Comparison of ENCODE assay signal across 15 cellular contexts in genomic region chr18:66156946-66157687, GRCh38.
DNase-seq lines count a peak whose midpoint lies in the region; ATAC-seq and TF ChIP-seq lines count a peak whose summit lies in the region.
"Had no signal": no experiment of that assay in that cellular context is flagged by ENCODE, and none has a peak within 500 bp of the region (broad histone marks: within the 10 kb centered on the region; RNA-seq: fewer than 3 reads in every experiment).

No MANE protein-coding gene starts in this region.

- no peaks in the 10 kb centered on the region for H4K20me1 ChIP-seq in OCI-LY3 (ENCODE audit: insufficient read depth, low read length)

- TF ChIP-seq CTCF in OCI-LY3 (IDR thresholded peaks at IDR 0.05; ENCODE audit: low read depth, low read length): no peak
- no peak for TF ChIP-seq CTCF in MCF 10A (IDR thresholded peaks at IDR 0.05; ENCODE audit: unreplicated experiment)

- H3K4me3 Mint-ChIP-seq in MCF 10A (ENCODE audit: unreplicated experiment): no peak overlapping the region
- H3K4me3 Mint-ChIP-seq: H9 had no signal

- ATAC-seq in GM18498 (IDR thresholded peaks at IDR 0.05; ENCODE audit: unreplicated experiment): peak; percentile 73
- peak; percentile 84 for ATAC-seq in HG02610 (IDR thresholded peaks at IDR 0.05; ENCODE audit: unreplicated experiment)
- peak; percentile 45 for ATAC-seq in HG03378 (IDR thresholded peaks at IDR 0.05; ENCODE audit: unreplicated experiment)
- ATAC-seq in Right ventricle myocardium inferior: no peak
- ATAC-seq: SK-N-SH treated with all-trans-retinoic acid at 6 μM for 48 hours had no signal

- no peaks in the 10 kb centered on the region for H3K4me1 Mint-ChIP-seq in MCF 10A (ENCODE audit: insufficient read depth, unreplicated experiment)
- H3K4me1 Mint-ChIP-seq: H9 had no signal

- DNase-seq in NCI-H146 treated with DMSO at 0.1 percent for 48 hours (lab: John Stamatoyannopoulos, UW; ENCODE audit: unreplicated experiment) (no peak), Right ventricle myocardium inferior (ENCODE audit: missing footprints) (no peak), DMS153 (lab: John Stamatoyannopoulos, UW) (no peak), MCF 10A (ENCODE audit: unreplicated experiment) (no peak)
- DNase-seq: C1 segment of cervical spinal cord, EL, H9, NCI-H1694, NCI-H345, PC-9 had no signal

- CTCF ChIA-PET in MCF 10A (lab: Yijun Ruan, JAX): interaction anchor here (0.6 kb wide), 2 partner anchors 20 to 83 kb away, joined by 4 to 8 read pairs; no protein-coding TSS in a partner anchor

- BruUV-seq in MCF 10A (replicated peaks; lab: Mats Ljungman, UMichigan): no TSS peak

- peaks cover 15% of the 10 kb centered on the region for H3K4me1 ChIP-seq in OCI-LY3 (ENCODE audit: low read length)

- H3K4me3 ChIP-seq in OCI-LY3 (ENCODE audit: low read length): no peak overlapping the region
- H3K4me3 ChIP-seq: PC-9 had no signal

- no peaks in the 10 kb centered on the region for H3K36me3 Mint-ChIP-seq in MCF 10A (ENCODE audit: insufficient read depth, unreplicated experiment)

- H3K4me2 ChIP-seq in OCI-LY3 (ENCODE audit: low read length): peak overlapping the region; percentile 30
- H3K4me2 ChIP-seq: PC-9 had no signal

- no peaks in the 10 kb centered on the region for H3K79me2 ChIP-seq in OCI-LY3 (ENCODE audit: low read length)

- H3K36me3 ChIP-seq in OCI-LY3 (replicated peaks; ENCODE audit: low read depth, low read length): no peaks in the 10 kb centered on the region

- H3K27ac ChIP-seq in OCI-LY3 (ENCODE audit: low read length): no peak overlapping the region
- H3K27ac ChIP-seq: PC-9 had no signal

- H2AFZ ChIP-seq in OCI-LY3 (ENCODE audit: low read depth, low read length): no peak overlapping the region
- H2AFZ ChIP-seq: PC-9 had no signal

- H3K9ac ChIP-seq in OCI-LY3 (ENCODE audit: low read length): no peak overlapping the region

- POLR2A ChIA-PET in MCF 10A (lab: Yijun Ruan, JAX): no interaction called here

- intact Hi-C loops in Right ventricle myocardium inferior (cut with DNase I) (no loop called here), MCF 10A (cut with micrococcal nuclease) (no loop called here)

- peaks cover 42% of the 10 kb centered on the region for H3K27me3 Mint-ChIP-seq in MCF 10A (ENCODE audit: insufficient read depth, unreplicated experiment)

- H3K27ac Mint-ChIP-seq in MCF 10A (ENCODE audit: low read depth, unreplicated experiment): no peak overlapping the region
- H3K27ac Mint-ChIP-seq: H9 had no signal

- H3K27me3 ChIP-seq in OCI-LY3 (ENCODE audit: low read depth, low read length): no peaks in the 10 kb centered on the region

- H3K9me3 ChIP-seq in OCI-LY3 (ENCODE audit: insufficient read depth, low read length): no peaks in the 10 kb centered on the region

- no peaks in the 10 kb centered on the region for H3K9me3 Mint-ChIP-seq in MCF 10A (ENCODE audit: unreplicated experiment)
- H3K9me3 Mint-ChIP-seq: H9 had no signal
